Comparison of ENCODE assay signal across 18 cellular contexts in genomic region chr16:86825631-86826030, GRCh38.
DNase-seq lines count a peak whose midpoint lies in the region; ATAC-seq, FAIRE-seq and TF ChIP-seq lines count a peak whose summit lies in the region.
"Had no signal": no experiment of that assay in that cellular context is flagged by ENCODE, and none has a peak within 500 bp of the region (broad histone marks: within the 10 kb centered on the region; RNA-seq: fewer than 3 reads in every experiment).

No MANE protein-coding gene starts in this region.

- no peak for TF ChIP-seq CTCF in HepG2 (CRISPR knock-in tag; IDR thresholded peaks at IDR 0.05)
- TF ChIP-seq CTCF in right lobe of liver (IDR thresholded peaks at IDR 0.05): no peak
- TF ChIP-seq CTCF in Panc1 (IDR thresholded peaks at IDR 0.05): no peak
- no peak for TF ChIP-seq CTCF in H1 (IDR thresholded peaks at IDR 0.05; ENCODE audit: control extremely low read depth in 1 of 3, insufficient read depth in 1 of 3, low read depth in 1 of 3, low read length in 3 of 3)

- H4K5ac ChIP-seq in H1 (ENCODE audit: insufficient read length, low read depth, low read length): no peak overlapping the region

- DNase-seq in HepG2 (ENCODE audit: low spot score) (no peak), right lobe of liver (no peak), Panc1 (ENCODE audit: low read depth, low spot score) (no peak), H1 (ENCODE audit: low read depth in 1 of 2, low spot score in 2 of 2) (no peak), kidney glomerular epithelial cell (lab: John Stamatoyannopoulos, UW) (no peak)
- DNase-seq: CD8-positive, alpha-beta T cell; COR-L47; DMS153; DMS79 treated with DMSO at 0.1 percent for 48 hours; EL; GOT3 had no signal

- peaks cover 2 to 56% of the 10 kb centered on the region in 2 experiments for H3K27me3 ChIP-seq in HepG2 (ENCODE audit: control insufficient read depth in 1 of 2, insufficient read depth in 2 of 2, low read length in 2 of 2)
- no peaks in the 10 kb centered on the region for H3K27me3 ChIP-seq in right lobe of liver
- no peaks in the 10 kb centered on the region for H3K27me3 ChIP-seq in Panc1 (ENCODE audit: control insufficient read depth, insufficient read depth, low read length)
- H3K27me3 ChIP-seq in H1 (replicated peaks in 1 of 4; ENCODE audit: control insufficient read depth in 3 of 4, extremely low read depth in 1 of 4, insufficient read depth in 3 of 4, low read length in 3 of 4): peaks cover 0 to 7% (median 1%) of the 10 kb centered on the region in 4 experiments; a peak in 1 of 7 replicates

- H3K4me3 ChIP-seq in HepG2 (replicated peaks in 1 of 3; ENCODE audit: insufficient read depth in 1 of 3, low read depth in 2 of 3, low read length in 3 of 3): no peak overlapping the region
- H3K4me3 ChIP-seq in right lobe of liver: no peak overlapping the region
- no peak overlapping the region for H3K4me3 ChIP-seq in Panc1 (ENCODE audit: low read depth in 2 of 2, low read length in 2 of 2)
- no peak overlapping the region for H3K4me3 ChIP-seq in H1 (ENCODE audit: extremely low read depth in 1 of 4, insufficient read depth in 2 of 4, low read depth in 3 of 4, low read length in 4 of 4)
- H3K4me3 ChIP-seq: HAP-1 had no signal

- no peaks in the 10 kb centered on the region for H3K9me3 ChIP-seq in HepG2 (ENCODE audit: low read length)
- no peaks in the 10 kb centered on the region for H3K9me3 ChIP-seq in right lobe of liver
- H3K9me3 ChIP-seq in Panc1 (ENCODE audit: control insufficient read depth, insufficient read depth, low read depth, low read length): no peaks in the 10 kb centered on the region; the same call in 1 of the 2 replicates
- H3K9me3 ChIP-seq in H1 (ENCODE audit: insufficient read depth in 2 of 2, low read depth in 1 of 2, low read length in 1 of 2): no peaks in the 10 kb centered on the region
- H3K9me3 ChIP-seq: HAP-1 had no signal

- no peaks in the 10 kb centered on the region for H3K36me3 ChIP-seq in HepG2 (replicated peaks in 1 of 2; ENCODE audit: control insufficient read depth in 1 of 2, insufficient read depth in 2 of 2, low read length in 2 of 2)
- no peaks in the 10 kb centered on the region for H3K36me3 ChIP-seq in right lobe of liver
- H3K36me3 ChIP-seq in Panc1 (ENCODE audit: control insufficient read depth, insufficient read depth, low read length): no peaks in the 10 kb centered on the region
- H3K36me3 ChIP-seq in H1 (ENCODE audit: control insufficient read depth in 2 of 4, insufficient read depth in 4 of 4, low read length in 3 of 4): no peaks in the 10 kb centered on the region
- H3K36me3 ChIP-seq: HAP-1 had no signal

- no peak overlapping the region for H2BK15ac ChIP-seq in H1 (ENCODE audit: low read length)

- H3K27ac ChIP-seq in HepG2 (ENCODE audit: extremely low read length, insufficient read depth, low read length) (no peak overlapping the region), right lobe of liver (no peak overlapping the region), Panc1 (ENCODE audit: low read length) (peak overlapping the region; percentile 72), H1 (ENCODE audit: low read depth, low read length) (no peak overlapping the region)

- no peaks in the 10 kb centered on the region for H3K23me2 ChIP-seq in H1 (ENCODE audit: low read depth, low read length)

- in situ Hi-C loops in HepG2 (cut with HindIII; ENCODE audit: extremely low pct_ligation_motif_present, low pct_unique_long_range_greater_than_20kb) (no loop called here), Panc1 (cut with HindIII; ENCODE audit: low pct_unique_long_range_greater_than_20kb, low sequenced_read_pairs) (no loop called here)

- TF ChIP-seq EP300 in HepG2 (IDR thresholded peaks at IDR 0.05; ENCODE audit: low read depth in 2 of 2, low read length in 2 of 2) (no peak), HepG2 (CRISPR knock-in tag; IDR thresholded peaks at IDR 0.05; ENCODE audit: borderline replicate concordance) (no peak), H1 (IDR thresholded peaks at IDR 0.05; ENCODE audit: borderline replicate concordance in 1 of 2, low read depth in 2 of 2, low read length in 2 of 2) (no peak)

- H2BK120ac ChIP-seq in H1 (replicated peaks; ENCODE audit: low read depth, low read length): no peak overlapping the region

- H3K56ac ChIP-seq in H1 (replicated peaks; ENCODE audit: insufficient read length, low read depth, low read length): no peak overlapping the region

- no peak for ATAC-seq in HepG2
- ATAC-seq in right lobe of liver: no peak
- no peak for ATAC-seq in Panc1
- no peak for ATAC-seq in HG03342 (IDR thresholded peaks at IDR 0.05; ENCODE audit: unreplicated experiment)
- no peak for ATAC-seq in GM18517 (IDR thresholded peaks at IDR 0.05; ENCODE audit: unreplicated experiment)
- ATAC-seq: CD8-positive, alpha-beta T cell had no signal

- POLR2A ChIA-PET in HepG2 (lab: Yijun Ruan, JAX): no interaction called here
- POLR2A ChIA-PET in Panc1 (lab: Charles Lee): no interaction called here
- POLR2A ChIA-PET in H1 (lab: Charles Lee; ENCODE audit: partially characterized antibody): no interaction called here

- H2AK5ac ChIP-seq in H1 (ENCODE audit: low read depth, low read length): 0 out of 2 replicates have a peak overlapping the region, but pooled peaks have one; percentile 48

- BruUV-seq in HepG2 (replicated peaks; lab: Mats Ljungman, UMichigan) (no TSS peak), Panc1 (replicated peaks; lab: Mats Ljungman, UMichigan) (no TSS peak)

- H3K14ac ChIP-seq in H1 (ENCODE audit: insufficient read length): no peak overlapping the region

- H3K4me1 ChIP-seq in HepG2 (ENCODE audit: insufficient read depth, low read length) (no peaks in the 10 kb centered on the region), right lobe of liver (no peaks in the 10 kb centered on the region), Panc1 (ENCODE audit: control insufficient read depth, insufficient read depth, low read length) (peaks cover 30% of the 10 kb centered on the region), H1 (replicated peaks in 1 of 4; ENCODE audit: control insufficient read depth in 3 of 4, insufficient read depth in 4 of 4, low read length in 3 of 4) (peaks cover 3 to 20% (median 9%) of the 10 kb centered on the region in 4 experiments)
- H3K4me1 ChIP-seq: HAP-1 had no signal

- FAIRE-seq in HepG2 (lab: Jason Lieb, UNC) (no peak), H1 (lab: Jason Lieb, UNC) (no peak)
- FAIRE-seq: A204.1, D721Med, G401.6, GM12891 had no signal

- H3K18ac ChIP-seq in H1 (ENCODE audit: extremely low read depth, low read length): no peak overlapping the region

- 0 out of 2 replicates have a peak overlapping the region, but pooled peaks have one; percentile 43 for H2BK20ac ChIP-seq in H1 (ENCODE audit: low read length)

- intact Hi-C loops in HepG2 (cut with micrococcal nuclease; ENCODE audit: unreplicated experiment): no loop called here
- intact Hi-C loops in right lobe of liver (cut with DNase I): no loop called here
- intact Hi-C loops in Panc1 (cut with micrococcal nuclease; ENCODE audit: unreplicated experiment): no loop called here

- no peak overlapping the region for H2AFZ ChIP-seq in HepG2 (ENCODE audit: low read length)
- no peak overlapping the region for H2AFZ ChIP-seq in H1 (ENCODE audit: low read length)

- no peak for TF ChIP-seq RAD21 in HepG2 (CRISPR knock-in tag; IDR thresholded peaks at IDR 0.05)
- TF ChIP-seq RAD21 in H1 (IDR thresholded peaks at IDR 0.05 in 1 of 2, conservative IDR thresholded peaks at IDR 0.05 in 1 of 2; ENCODE audit: low read depth in 2 of 2, low read length in 2 of 2): no peak

- H4K8ac ChIP-seq in H1 (ENCODE audit: extremely low read depth, insufficient read depth, low read length): no peak overlapping the region; the same call in 1 of the 2 replicates

- no peaks in the 10 kb centered on the region for H3K79me1 ChIP-seq in H1 (ENCODE audit: low read depth, low read length)

- H4K91ac ChIP-seq in H1 (replicated peaks; ENCODE audit: insufficient read length, low read length): peak overlapping the region; percentile 52

- H3K4ac ChIP-seq in H1 (replicated peaks; ENCODE audit: insufficient read length, low read depth, low read length): no peak overlapping the region

- CTCF ChIA-PET in HepG2 (lab: Yijun Ruan, JAX; ENCODE audit: low intra/inter-chr PET ratio, low total read pairs) (no interaction called here), Panc1 (lab: Charles Lee) (interaction anchor here (1.6 kb wide), 1 partner anchor 8 kb away, joined by 6 read pairs; no protein-coding TSS in a partner anchor), H1 (lab: Charles Lee; ENCODE audit: partially characterized antibody) (interaction anchor here (0.6 to 1.7 kb wide), 4 partner anchors 8 to 1259 kb away, joined by 3 to 8 read pairs (median 5); no protein-coding TSS in a partner anchor)

- no peak overlapping the region for H2BK5ac ChIP-seq in H1 (ENCODE audit: low read depth, low read length)

- no peaks in the 10 kb centered on the region; the same call in 1 of the 2 replicates for H4K20me1 ChIP-seq in HepG2 (ENCODE audit: insufficient read depth, low read length)
- H4K20me1 ChIP-seq in H1 (replicated peaks in 1 of 2; ENCODE audit: control insufficient read depth in 1 of 2, insufficient read depth in 2 of 2, low read length in 2 of 2): no peaks in the 10 kb centered on the region

- 0 out of 2 replicates have a peak overlapping the region, but pooled peaks have one; percentile 68 for H2BK12ac ChIP-seq in H1 (ENCODE audit: low read depth, low read length)

- WGBS in HepG2 (ENCODE audit: low lambda C conversion rate): 21% methylated on average over 4 of the region's 4 CpGs
- WGBS in right lobe of liver (ENCODE audit: insufficient coverage, low coverage, low lambda C conversion rate, missing lambda C conversion rate): 55% methylated on average over 3 of the region's 4 CpGs
- WGBS in H1 (ENCODE audit: extremely low coverage in 1 of 2, insufficient coverage in 1 of 2, insufficient read length in 1 of 2, insufficient replicate concordance in 2 of 2, low coverage in 1 of 2, low lambda C conversion rate in 2 of 2, missing lambda C conversion rate in 1 of 2), 2 experiments: 78% methylated on average over 4 of the region's 4 CpGs; no CpG with 5 or more reads in 1 of the 2 experiments

- H3K9ac ChIP-seq in HepG2 (ENCODE audit: insufficient read depth, low read depth, low read length) (no peak overlapping the region), H1 (replicated peaks in 1 of 4; ENCODE audit: extremely low read depth in 1 of 4, low read depth in 3 of 4, low read length in 3 of 4) (no peak overlapping the region)

- H3K23ac ChIP-seq in H1 (ENCODE audit: insufficient read length): no peak overlapping the region

- TF ChIP-seq POLR2A in HepG2 (IDR thresholded peaks at IDR 0.05; ENCODE audit: insufficient read depth in 1 of 2, low read depth in 2 of 2, low read length in 2 of 2) (no peak), right lobe of liver (IDR thresholded peaks at IDR 0.05) (no peak), H1 (IDR thresholded peaks at IDR 0.05; ENCODE audit: control extremely low read depth in 1 of 2, low read depth in 2 of 2, low read length in 2 of 2) (no peak)

- H3K79me2 ChIP-seq in HepG2 (ENCODE audit: insufficient read depth, low read length) (no peaks in the 10 kb centered on the region), H1 (ENCODE audit: control insufficient read depth in 1 of 2, insufficient read depth in 2 of 2, low read length in 2 of 2) (no peaks in the 10 kb centered on the region)

- H3K4me2 ChIP-seq in HepG2 (ENCODE audit: low read depth, low read length): no peak overlapping the region
- no peak overlapping the region for H3K4me2 ChIP-seq in H1 (ENCODE audit: insufficient read depth in 1 of 2, low read depth in 2 of 2, low read length in 2 of 2)

Comparison
In these comparisons a context has a peak if more than half of its experiments do, and no peak if none do; other contexts are left out.
1. Of the 41 proteins assayed by ChIP-seq in both HepG2 and H1: peak only in HepG2: none; only in H1: KDM1A; in both: none; in neither: 39; mixed calls (peak in some experiments, not most) for 1.